In the genomic region with DNA sequence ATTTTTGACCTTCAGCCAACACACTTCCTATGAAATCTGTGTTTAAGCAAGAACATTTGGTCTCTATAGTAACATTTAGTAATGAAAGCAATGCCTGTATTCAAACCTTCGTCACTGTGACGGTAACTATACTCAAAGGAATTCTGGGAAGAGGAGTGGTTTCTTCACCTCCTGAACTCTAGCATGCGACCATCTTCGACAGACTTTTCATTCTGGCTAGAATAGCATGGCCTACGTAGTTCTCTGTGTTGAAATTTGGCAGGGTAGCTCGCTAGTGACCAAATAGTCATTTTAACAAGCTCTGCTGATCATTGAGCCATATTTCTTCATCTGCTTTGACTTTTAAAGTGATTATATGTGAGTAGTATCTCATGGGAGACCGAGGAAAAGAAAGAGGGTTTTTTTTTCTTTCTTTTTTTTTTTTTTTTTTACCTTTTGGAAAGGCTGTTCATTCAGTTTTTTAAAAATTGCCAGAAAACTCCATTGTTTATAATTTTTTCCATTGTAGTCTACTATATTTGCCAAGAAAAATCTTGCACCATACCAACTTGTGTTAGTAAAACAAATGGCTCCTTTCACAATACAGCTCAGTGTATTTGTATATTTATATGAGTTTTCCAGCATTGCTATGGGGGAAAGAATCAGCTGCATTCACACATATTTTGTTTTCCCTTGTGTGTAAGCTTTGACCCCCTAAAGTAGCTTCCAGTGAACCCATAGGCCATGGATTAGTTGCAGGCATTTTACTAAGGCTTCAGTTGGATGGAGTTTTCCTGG, we compare ENCODE assay signal across 16 cellular contexts.
DNase-seq lines count a peak whose midpoint lies in the region; ATAC-seq, FAIRE-seq and TF ChIP-seq lines count a peak whose summit lies in the region.
"Had no signal": no experiment of that assay in that cellular context is flagged by ENCODE, and none has a peak within 500 bp of the region (broad histone marks: within the 10 kb centered on the region; RNA-seq: fewer than 3 reads in every experiment).

No MANE protein-coding gene starts in this region.

- H2AFZ ChIP-seq in ACC112 (ENCODE audit: low read length, unreplicated experiment), result peak overlapping the region; percentile 73
- peak overlapping the region; percentile 49 for H2AFZ ChIP-seq in neuron (ENCODE audit: low read depth, low read length)

- H3K36me3 ChIP-seq in ACC112 (ENCODE audit: insufficient read depth, low read length) (no peaks in the 10 kb centered on the region), neuron (ENCODE audit: insufficient read depth, low read length) (no peaks in the 10 kb centered on the region)

- no peaks in the 10 kb centered on the region for H3K27me3 ChIP-seq in ACC112 (ENCODE audit: insufficient read depth, low read length)
- no peaks in the 10 kb centered on the region for H3K27me3 ChIP-seq in neuron (ENCODE audit: insufficient read depth, low read length)

- TF ChIP-seq CTCF in fibroblast of pulmonary artery (IDR thresholded peaks at IDR 0.05; ENCODE audit: low read length, missing control alignments), result no peak

- DNase-seq in SK-MEL-5 (ENCODE audit: low read depth, low spot score) (peak; percentile 79), fibroblast of pulmonary artery (ENCODE audit: low read depth) (peak; percentile 99), H54 (ENCODE audit: insufficient read length, low spot score) (no peak), head of caudate nucleus (no peak)
- DNase-seq: activated CD4-positive, alpha-beta T cell treated with anti-CD3 and anti-CD28 coated beads, Interleukin-2, amount 50 U/mL, for 48 hours; activated naive CD4-positive, alpha-beta T cell treated with anti-CD3 and anti-CD28 coated beads, Interleukin-2, amount 10 ng/mL, durations not matched to agents 7 days and 5 days; NCI-H146; stimulated activated CD4-positive, alpha-beta T cell treated with anti-CD3 and anti-CD28 coated beads, Interleukin-2, amount 100 ng/mL, for 24 hours; stimulated activated naive CD8-positive, alpha-beta T cell treated with anti-CD3 and anti-CD28 coated beads, Interleukin-15, Interleukin-2, amounts not matched to agents 100 U/mL and 50 U/mL, for 24 hours; T-helper 1 cell had no signal

- peak overlapping the region; percentile 96 for H3K27ac ChIP-seq in ACC112 (ENCODE audit: low read depth, low read length)
- H3K27ac ChIP-seq: A549 had no signal

- in situ Hi-C loops in SK-MEL-5 (cut with HindIII; ENCODE audit: low pct_unique_long_range_greater_than_20kb, low sequenced_read_pairs), result no loop called here

- H3K9me3 ChIP-seq in neuron (ENCODE audit: low read length), result no peaks in the 10 kb centered on the region
- H3K9me3 ChIP-seq: A549 had no signal

- TF ChIP-seq POLR2A in H54 (IDR thresholded peaks at IDR 0.05; ENCODE audit: low read depth, low read length), result no peak

- H3K4me1 ChIP-seq in ACC112 (ENCODE audit: control insufficient read depth, insufficient read depth, low read length, unreplicated experiment) (peaks cover 48% of the 10 kb centered on the region), neuron (ENCODE audit: insufficient read depth, low read length) (peaks cover 19% of the 10 kb centered on the region)

- ATAC-seq in GM18511 (IDR thresholded peaks at IDR 0.05; ENCODE audit: unreplicated experiment) (no peak), HG02642 (IDR thresholded peaks at IDR 0.05; ENCODE audit: poor library complexity, unreplicated experiment) (no peak)
- ATAC-seq: A549; natural killer cell treated with Interleukin-12 subunit alpha and Interleukin-12 subunit beta and Interleukin-15 and Interleukin-18, amount 100 ng/mL, for 72 hours; stimulated activated naive CD8-positive, alpha-beta T cell treated with anti-CD3 and anti-CD28 coated beads, Interleukin-15, Interleukin-2, amounts not matched to agents 100 U/mL and 50 U/mL, for 24 hours had no signal

- H3K4me3 ChIP-seq in ACC112 (ENCODE audit: low read depth, low read length), result no peak overlapping the region
- H3K4me3 ChIP-seq in fibroblast of pulmonary artery (replicated peaks; ENCODE audit: low read depth, low read length), result no peak overlapping the region
- no peak overlapping the region for H3K4me3 ChIP-seq in neuron (ENCODE audit: low read length)
- H3K4me3 ChIP-seq: A549 had no signal

- no peaks in the 10 kb centered on the region for H3K79me2 ChIP-seq in ACC112 (ENCODE audit: control insufficient read depth, insufficient read depth, low read length, unreplicated experiment)

- intact Hi-C loops in head of caudate nucleus (cut with DNase I), result no loop called here

- no peak for FAIRE-seq in H54 (lab: Jason Lieb, UNC)
- FAIRE-seq: A549 had no signal

Comparison
In these comparisons a context has a peak if more than half of its experiments do, and no peak if none do; other contexts are left out.
1. DNase-seq: peak in SK-MEL-5 (single experiment) and fibroblast of pulmonary artery (single experiment); none in H54 (single experiment) and head of caudate nucleus (0 of 42).